In genomic region chr18:9771261-9771976, GRCh38 we compare ENCODE assay signal across 8 cellular contexts.
A peak's percentile ranks its signal among the peaks of the same experiment; 100 is the strongest.
DNase-seq lines count a peak whose midpoint lies in the region; ATAC-seq, FAIRE-seq and TF ChIP-seq lines count a peak whose summit lies in the region.

No MANE protein-coding gene starts in this region.

- H3K9me3 ChIP-seq in RWPE2 (ENCODE audit: severe bottlenecking) (no peaks in the 10 kb centered on the region), cardiac muscle cell (ENCODE audit: low read depth) (no peaks in the 10 kb centered on the region), trophoblast cell (ENCODE audit: insufficient read depth, low read depth, low read length) (peaks cover 2% of the 10 kb centered on the region), upper lobe of left lung (no peaks in the 10 kb centered on the region)

- no peak overlapping the region for H3K18ac ChIP-seq in trophoblast cell (ENCODE audit: low read length)

- H3K79me1 ChIP-seq in trophoblast cell (ENCODE audit: low read length): no peaks in the 10 kb centered on the region

- TF ChIP-seq POLR2A in GM12892 (IDR thresholded peaks at IDR 0.05; ENCODE audit: low read depth, low read length) (no peak), upper lobe of left lung (IDR thresholded peaks at IDR 0.05) (peak in 1 of 4 donors; percentile 17)

- no CpG with 5 or more reads among the region's 18 CpGs for WGBS in trophoblast cell (ENCODE audit: extremely low coverage, insufficient coverage, insufficient read length)
- WGBS in upper lobe of left lung, 2 donors: 13 to 15% methylated on average over 18 of the region's 18 CpGs

- peak in 1 of 4 donors; percentile 16 for TF ChIP-seq EP300 in upper lobe of left lung (IDR thresholded peaks at IDR 0.05)

- peak; percentile 32 for DNase-seq in GM12892 (ENCODE audit: insufficient read length)
- no peak for DNase-seq in RWPE2 (ENCODE audit: low spot score)
- DNase-seq in activated naive CD4-positive, alpha-beta T cell treated with anti-CD3 and anti-CD28 coated beads, Interleukin-2, amount 50 U/mL, for 16 hours: peak; percentile 32
- DNase-seq in cardiac muscle cell (ENCODE audit: low read depth in 1 of 2, low spot score in 1 of 2): peak; percentile 76 to 81
- DNase-seq in trophoblast cell: peak; percentile 84 to 91
- DNase-seq in upper lobe of left lung: peak; percentile 86 to 94

- peak; percentile 81 for ATAC-seq in HG03064 (IDR thresholded peaks at IDR 0.05; ENCODE audit: low read depth, unreplicated experiment)
- peak; percentile 72 for ATAC-seq in RWPE2 (ENCODE audit: low read depth)
- ATAC-seq in upper lobe of left lung (ENCODE audit: low FRiP score in 2 of 2): peak; percentile 91 to 92
- ATAC-seq in HG03025 (IDR thresholded peaks at IDR 0.05; ENCODE audit: low FRiP score, unreplicated experiment): no peak

- H3K4me2 ChIP-seq in trophoblast cell (ENCODE audit: low read length): no peak overlapping the region

- H3K36me3 ChIP-seq in RWPE2 (ENCODE audit: low read depth) (no peaks in the 10 kb centered on the region), cardiac muscle cell (no peaks in the 10 kb centered on the region), trophoblast cell (ENCODE audit: control insufficient read depth in 1 of 2, insufficient read depth in 2 of 2, low read length in 2 of 2) (peaks cover 12 to 16% of the 10 kb centered on the region in 2 experiments), upper lobe of left lung (no peaks in the 10 kb centered on the region)

- H3K4ac ChIP-seq in trophoblast cell (ENCODE audit: low read depth, low read length): peak overlapping the region; percentile 76

- no peak overlapping the region for H3K9ac ChIP-seq in trophoblast cell (ENCODE audit: low read length)

- H3K27ac ChIP-seq in RWPE2 (ENCODE audit: poor library complexity, severe bottlenecking): no peak overlapping the region
- no peak overlapping the region for H3K27ac ChIP-seq in cardiac muscle cell
- no peak overlapping the region for H3K27ac ChIP-seq in trophoblast cell (ENCODE audit: low read depth, low read length)
- peak overlapping the region; percentile 59 to 81 (median 68) for H3K27ac ChIP-seq in upper lobe of left lung

- no peak overlapping the region for H2BK120ac ChIP-seq in trophoblast cell (ENCODE audit: insufficient read depth, low read length, poor library complexity)

- no peak overlapping the region for H3K14ac ChIP-seq in trophoblast cell (ENCODE audit: low read length)

- peaks cover 25% of the 10 kb centered on the region for H3K79me2 ChIP-seq in trophoblast cell (ENCODE audit: control insufficient read depth, insufficient read depth, low read length, poor library complexity)

- TF ChIP-seq CTCF in RWPE2 (IDR thresholded peaks at IDR 0.05; ENCODE audit: poor library complexity, severe bottlenecking): peak; percentile 83
- peak; percentile 98 for TF ChIP-seq CTCF in cardiac muscle cell (IDR thresholded peaks at IDR 0.05; ENCODE audit: low read depth, low read length)
- peak; percentile 94 to 99 (median 96) for TF ChIP-seq CTCF in upper lobe of left lung (IDR thresholded peaks at IDR 0.05)

- no peak overlapping the region for H2AK5ac ChIP-seq in trophoblast cell (ENCODE audit: low read length)

- no peak overlapping the region for H4K91ac ChIP-seq in trophoblast cell (ENCODE audit: low read depth, low read length)

- no peak overlapping the region for H2BK12ac ChIP-seq in trophoblast cell (ENCODE audit: low read length)

- no peaks in the 10 kb centered on the region for H3K27me3 ChIP-seq in RWPE2 (ENCODE audit: insufficient read depth, poor library complexity, severe bottlenecking)
- no peaks in the 10 kb centered on the region for H3K27me3 ChIP-seq in cardiac muscle cell
- no peaks in the 10 kb centered on the region for H3K27me3 ChIP-seq in trophoblast cell (ENCODE audit: insufficient read depth, low read length)
- H3K27me3 ChIP-seq in upper lobe of left lung: no peaks in the 10 kb centered on the region

- no peak overlapping the region for H4K12ac ChIP-seq in trophoblast cell (ENCODE audit: low read depth, low read length)

- H3K4me1 ChIP-seq in RWPE2 (ENCODE audit: insufficient read depth, poor library complexity, severe bottlenecking): no peaks in the 10 kb centered on the region
- H3K4me1 ChIP-seq in cardiac muscle cell (ENCODE audit: low read depth): no peaks in the 10 kb centered on the region
- H3K4me1 ChIP-seq in trophoblast cell (ENCODE audit: control insufficient read depth in 1 of 2, insufficient read depth in 2 of 2, low read length in 2 of 2): peaks cover 11 to 18% of the 10 kb centered on the region in 2 experiments
- H3K4me1 ChIP-seq in upper lobe of left lung: peaks cover 9 to 24% (median 10%) of the 10 kb centered on the region in 4 donors

- no peak for FAIRE-seq in GM12892 (lab: Jason Lieb, UNC)

- H3K23ac ChIP-seq in trophoblast cell (ENCODE audit: low read length): no peak overlapping the region

- H4K8ac ChIP-seq in trophoblast cell (ENCODE audit: low read depth, low read length): no peak overlapping the region

- no peak overlapping the region for H2BK5ac ChIP-seq in trophoblast cell (ENCODE audit: low read depth, low read length, poor library complexity)

- no peak overlapping the region for H3K4me3 ChIP-seq in RWPE2 (ENCODE audit: severe bottlenecking)
- no peak overlapping the region for H3K4me3 ChIP-seq in cardiac muscle cell
- no peak overlapping the region for H3K4me3 ChIP-seq in trophoblast cell (ENCODE audit: low read depth, low read length)
- no peak overlapping the region for H3K4me3 ChIP-seq in upper lobe of left lung

- H2AFZ ChIP-seq in trophoblast cell (ENCODE audit: insufficient read depth, low read length, poor library complexity): no peak overlapping the region

Comparison
In these comparisons a context has a peak if more than half of its experiments do, and no peak if none do; other contexts are left out.
1. H3K27ac ChIP-seq: peak in upper lobe of left lung (4 of 4); none in RWPE2 (single experiment), cardiac muscle cell (single experiment) and trophoblast cell (single experiment).
2. Peak in every context shown above with its lines, with median percentiles within 50 percentile points of each other: CTCF ChIP-seq.